ENCODE assay signal across 11 cellular contexts in genomic region chr7:81470724-81471379, GRCh38.
"Had no signal": no experiment of that assay in that cellular context is flagged by ENCODE, and none has a peak within 500 bp of the region (broad histone marks: within the 10 kb centered on the region; RNA-seq: fewer than 3 reads in every experiment).

No MANE protein-coding gene starts in this region.

- H3K9me3 ChIP-seq: esophagus muscularis mucosa, psoas muscle, sigmoid colon, thoracic aorta had no signal

- H3K27me3 ChIP-seq: esophagus muscularis mucosa, sigmoid colon had no signal

- ATAC-seq: activated CD4-positive, alpha-beta T cell treated with anti-CD3 and anti-CD28 coated beads for 36 hours had no signal

- H3K27ac ChIP-seq: coronary artery, esophagus muscularis mucosa, psoas muscle, sigmoid colon, thoracic aorta, WERI-Rb-1 had no signal

- DNase-seq: activated T-cell treated with anti-CD3 and anti-CD28 coated beads, Interleukin-2, amount 50 U/mL, for 24 hours; central memory CD4-positive, alpha-beta T cell; effector CD4-positive, alpha-beta T cell had no signal

- H3K4me1 ChIP-seq: psoas muscle had no signal

- H3K36me3 ChIP-seq: esophagus muscularis mucosa, sigmoid colon, thoracic aorta, WERI-Rb-1 had no signal

- H3K4me3 ChIP-seq: coronary artery, esophagus muscularis mucosa, lung, psoas muscle, sigmoid colon, thoracic aorta had no signal
